Comparison of ENCODE assay signal across 15 cellular contexts in genomic region chr19:33290956-33291622, GRCh38. TPM values are rescaled to one million over a fixed set of nuclear protein-coding genes. Genes with fewer than 3 reads are reported as not detected.
DNase-seq lines count a peak whose midpoint lies in the region; ATAC-seq and TF ChIP-seq lines count a peak whose summit lies in the region.
"Had no signal": no experiment of that assay in that cellular context is flagged by ENCODE, and none has a peak within 500 bp of the region (broad histone marks: within the 10 kb centered on the region; RNA-seq: fewer than 3 reads in every experiment).

No MANE protein-coding gene starts in this region.

- CTCF ChIA-PET in HEK293 (lab: Yijun Ruan, JAX) = interaction anchor here (1.0 kb wide), 2 partner anchors 9 to 11 kb away, joined by 3 to 5 read pairs; partner anchors contain the start of gene CEBPA

- no peaks in the 10 kb centered on the region for H3K36me3 ChIP-seq in HEK293 (ENCODE audit: control insufficient read depth in 2 of 2, insufficient read depth in 1 of 2, low read length in 2 of 2)
- H3K36me3 ChIP-seq in smooth muscle cell (ENCODE audit: low read depth) = no peaks in the 10 kb centered on the region

- ATAC-seq in GM21447 (IDR thresholded peaks at IDR 0.05; ENCODE audit: unreplicated experiment) = no peak
- ATAC-seq: activated naive CD4-positive, alpha-beta T cell treated with anti-CD3 and anti-CD28 coated beads, Interleukin-2, amount 50 U/mL, for 72 hours; stimulated activated effector memory CD8-positive, alpha-beta T cell treated with anti-CD3 and anti-CD28 coated beads, Interleukin-12 subunit alpha, Interleukin-12 subunit beta, amount 100 ng/mL, for 72 hours had no signal

- H4K20me1 ChIP-seq in smooth muscle cell (ENCODE audit: low read depth) = no peaks in the 10 kb centered on the region

- peak; percentile 89 for DNase-seq in kidney tubule cell (ENCODE audit: low spot score)
- DNase-seq in smooth muscle cell (lab: John Stamatoyannopoulos, UW; ENCODE audit: unreplicated experiment) = no peak
- no peak for DNase-seq in COR-L47 (lab: John Stamatoyannopoulos, UW)
- DNase-seq in SK-N-DZ (ENCODE audit: low spot score) = no peak
- DNase-seq in GM19240 (ENCODE audit: insufficient read length, low spot score) = no peak
- DNase-seq: CD4-positive, alpha-beta T cell; GF-D8; NCI-H1048; stimulated activated CD4-positive, alpha-beta T cell treated with anti-CD3 and anti-CD28 coated beads, Interleukin-4, amount 100 ng/mL, for 1 hour; SW 1271 had no signal

- POLR2A ChIA-PET in HEK293 (lab: Yijun Ruan, JAX) = interaction anchor here (4.2 kb wide), 1 partner anchor 11 kb away, joined by 25 read pairs; the partner anchor contains the start of gene CEBPA

- H2AFZ ChIP-seq in smooth muscle cell (ENCODE audit: low read depth) = no peak overlapping the region

- H3K4me2 ChIP-seq in smooth muscle cell = no peak overlapping the region

- H3K9me3 ChIP-seq in HEK293 (ENCODE audit: control insufficient read depth, insufficient read depth, low read depth, low read length) = no peaks in the 10 kb centered on the region; the same call in 1 of the 2 replicates
- H3K9me3 ChIP-seq in smooth muscle cell (replicated peaks; ENCODE audit: low read depth) = peaks cover 7% of the 10 kb centered on the region

- H3F3A ChIP-seq in smooth muscle cell (ENCODE audit: low read depth) = peaks cover 16% of the 10 kb centered on the region

- H3K4me1 ChIP-seq in HEK293 (ENCODE audit: control insufficient read depth, insufficient read depth, low read length) = peaks cover 27% of the 10 kb centered on the region
- H3K4me1 ChIP-seq in smooth muscle cell (ENCODE audit: low read depth) = no peaks in the 10 kb centered on the region

- H3K27ac ChIP-seq in HEK293 (ENCODE audit: extremely low read depth, low read depth, low read length) (no peak overlapping the region; the same call in 1 of the 2 replicates), VCaP (peak overlapping the region; percentile 88; the same call in 1 of the 2 replicates), smooth muscle cell (ENCODE audit: low read depth) (peak overlapping the region; percentile 45)

- 70% methylated on average over 14 of the region's 14 CpGs for WGBS in smooth muscle cell (ENCODE audit: low lambda C conversion rate)

- TF ChIP-seq CTCF in HEK293 (tag by site-specific recombination; IDR thresholded peaks at IDR 0.05) (no peak), VCaP (conservative IDR thresholded peaks at IDR 0.05) (no peak), smooth muscle cell (IDR thresholded peaks at IDR 0.05; ENCODE audit: borderline replicate concordance, insufficient read depth, poor library complexity, severe bottlenecking) (no peak)

- H3K27me3 ChIP-seq in smooth muscle cell (ENCODE audit: low read depth) = no peaks in the 10 kb centered on the region

- H3K4me3 ChIP-seq in HEK293 (ENCODE audit: low read depth, low read length) (no peak overlapping the region), smooth muscle cell (no peak overlapping the region)

- H3K79me2 ChIP-seq in smooth muscle cell (ENCODE audit: low read depth) = no peaks in the 10 kb centered on the region

- H3K9ac ChIP-seq in smooth muscle cell (ENCODE audit: low read depth) = no peak overlapping the region

TF ChIP-seq in HEK293, 187 proteins besides CTCF, POLR2A, EP300 and RAD21 (continues in another document):
- no peak for TF ChIP-seq ZSCAN30 (tag by site-specific recombination; IDR thresholded peaks at IDR 0.05)
- TF ChIP-seq ZBTB17 (tag by site-specific recombination; IDR thresholded peaks at IDR 0.05) = peak; percentile 69
- TF ChIP-seq RBAK (tag by site-specific recombination; IDR thresholded peaks at IDR 0.05) = 0 out of 2 replicates have a peak, but pooled peaks have one; percentile 7
- TF ChIP-seq ZNF146 (tag by site-specific recombination; IDR thresholded peaks at IDR 0.05) = peak; percentile 1; the same call in 1 of the 2 replicates
- no peak for TF ChIP-seq ZNF660 (tag by site-specific recombination; IDR thresholded peaks at IDR 0.05)
- TF ChIP-seq ZBTB21 (tag by site-specific recombination; IDR thresholded peaks at IDR 0.05) = 0 out of 2 replicates have a peak, but pooled peaks have one; percentile 30
- TF ChIP-seq ZBTB48 (tag by site-specific recombination; IDR thresholded peaks at IDR 0.05) = peak; percentile 64; the same call in 1 of the 2 replicates
- TF ChIP-seq ZNF366 (tag by site-specific recombination; conservative IDR thresholded peaks at IDR 0.05) = peak; percentile 83
- TF ChIP-seq, protein P1, sequence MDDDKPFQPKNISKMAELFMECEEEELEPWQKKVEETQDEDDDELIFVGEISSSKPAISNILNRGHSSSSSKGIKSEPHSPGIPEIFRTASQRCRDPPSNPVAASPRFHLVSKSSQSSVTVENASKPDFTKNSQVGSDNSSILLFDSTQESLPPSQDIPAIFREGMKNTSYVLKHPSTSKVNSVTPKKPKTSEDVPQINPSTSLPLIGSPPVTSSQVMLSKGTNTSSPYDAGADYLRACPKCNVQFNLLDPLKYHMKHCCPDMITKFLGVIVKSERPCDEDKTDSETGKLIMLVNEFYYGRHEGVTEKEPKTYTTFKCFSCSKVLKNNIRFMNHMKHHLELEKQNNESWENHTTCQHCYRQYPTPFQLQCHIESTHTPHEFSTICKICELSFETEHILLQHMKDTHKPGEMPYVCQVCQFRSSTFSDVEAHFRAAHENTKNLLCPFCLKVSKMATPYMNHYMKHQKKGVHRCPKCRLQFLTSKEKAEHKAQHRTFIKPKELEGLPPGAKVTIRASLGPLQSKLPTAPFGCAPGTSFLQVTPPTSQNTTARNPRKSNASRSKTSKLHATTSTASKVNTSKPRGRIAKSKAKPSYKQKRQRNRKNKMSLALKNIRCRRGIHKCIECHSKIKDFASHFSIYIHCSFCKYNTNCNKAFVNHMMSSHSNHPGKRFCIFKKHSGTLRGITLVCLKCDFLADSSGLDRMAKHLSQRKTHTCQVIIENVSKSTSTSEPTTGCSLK (tag by site-specific recombination; IDR thresholded peaks at IDR 0.05) = no peak
- 0 out of 2 replicates have a peak, but pooled peaks have one; percentile 7 for TF ChIP-seq ZNF335 (tag by site-specific recombination; conservative IDR thresholded peaks at IDR 0.05)
- TF ChIP-seq ZBTB7A (tag by site-specific recombination; IDR thresholded peaks at IDR 0.05; ENCODE audit: low read depth) = 0 out of 2 replicates have a peak, but pooled peaks have one; percentile 27
- TF ChIP-seq, protein P2, sequence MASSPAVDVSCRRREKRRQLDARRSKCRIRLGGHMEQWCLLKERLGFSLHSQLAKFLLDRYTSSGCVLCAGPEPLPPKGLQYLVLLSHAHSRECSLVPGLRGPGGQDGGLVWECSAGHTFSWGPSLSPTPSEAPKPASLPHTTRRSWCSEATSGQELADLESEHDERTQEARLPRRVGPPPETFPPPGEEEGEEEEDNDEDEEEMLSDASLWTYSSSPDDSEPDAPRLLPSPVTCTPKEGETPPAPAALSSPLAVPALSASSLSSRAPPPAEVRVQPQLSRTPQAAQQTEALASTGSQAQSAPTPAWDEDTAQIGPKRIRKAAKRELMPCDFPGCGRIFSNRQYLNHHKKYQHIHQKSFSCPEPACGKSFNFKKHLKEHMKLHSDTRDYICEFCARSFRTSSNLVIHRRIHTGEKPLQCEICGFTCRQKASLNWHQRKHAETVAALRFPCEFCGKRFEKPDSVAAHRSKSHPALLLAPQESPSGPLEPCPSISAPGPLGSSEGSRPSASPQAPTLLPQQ (tag by site-specific recombination; IDR thresholded peaks at IDR 0.05) = 0 out of 2 replicates have a peak, but pooled peaks have one; percentile 27
- TF ChIP-seq, protein P3, sequence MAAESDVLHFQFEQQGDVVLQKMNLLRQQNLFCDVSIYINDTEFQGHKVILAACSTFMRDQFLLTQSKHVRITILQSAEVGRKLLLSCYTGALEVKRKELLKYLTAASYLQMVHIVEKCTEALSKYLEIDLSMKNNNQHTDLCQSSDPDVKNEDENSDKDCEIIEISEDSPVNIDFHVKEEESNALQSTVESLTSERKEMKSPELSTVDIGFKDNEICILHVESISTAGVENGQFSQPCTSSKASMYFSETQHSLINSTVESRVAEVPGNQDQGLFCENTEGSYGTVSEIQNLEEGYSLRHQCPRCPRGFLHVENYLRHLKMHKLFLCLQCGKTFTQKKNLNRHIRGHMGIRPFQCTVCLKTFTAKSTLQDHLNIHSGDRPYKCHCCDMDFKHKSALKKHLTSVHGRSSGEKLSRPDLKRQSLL (tag by site-specific recombination; IDR thresholded peaks at IDR 0.05) = peak; percentile 32; the same call in 1 of the 2 replicates
- peak; percentile 44; the same call in 1 of the 2 replicates for TF ChIP-seq ZNF600 (tag by site-specific recombination; IDR thresholded peaks at IDR 0.05)
- peak; percentile 78 for TF ChIP-seq ZIC2 (tag by site-specific recombination; IDR thresholded peaks at IDR 0.05)
- TF ChIP-seq ZNF629 (tag by site-specific recombination; IDR thresholded peaks at IDR 0.05) = peak; percentile 65
- no peak for TF ChIP-seq ZNF626 (tag by site-specific recombination; IDR thresholded peaks at IDR 0.05)
- peak; percentile 71; the same call in 1 of the 2 replicates for TF ChIP-seq HIC1 (tag by site-specific recombination; IDR thresholded peaks at IDR 0.05)
- TF ChIP-seq ZNF707 (tag by site-specific recombination; IDR thresholded peaks at IDR 0.05) = no peak
- peak; percentile 67 for TF ChIP-seq GLIS1 (tag by site-specific recombination; IDR thresholded peaks at IDR 0.05)

RNA-seq across cellular contexts. Expression of gene CEBPA, which starts 11.2 kb away (rescaled TPM):
- total RNA-seq in smooth muscle cell = 1.1 and 2.1 TPM in 2 replicates
- 1.2 and 5.8 TPM in 2 replicates for polyA plus RNA-seq in smooth muscle cell
- polyA plus RNA-seq in SK-N-DZ (2014; cell fraction: cytosol; rRNA removed) = 0.22 and 1.0 TPM in 2 replicates
- polyA plus RNA-seq in SK-N-DZ (2014; cell fraction: nucleus; rRNA removed) = 0.73 and 0.80 TPM in 2 replicates
